Comparison of ENCODE assay signal across 1 cellular context in genomic region chr6:169751242-169752073, GRCh38.
TF ChIP-seq lines count a peak whose summit lies in the region.

TSS of gene DYNLT2 (minus strand) at chr6:169751572. CDS start at chr6:169751458, 114 bp downstream.
TSS of gene ERMARD (plus strand) at chr6:169751622. CDS start at chr6:169751658, 36 bp downstream.

TF ChIP-seq in HepG2, 621 proteins besides CTCF, POLR2A, EP300 and RAD21 (continued from another document and continues in another):
- TF ChIP-seq TRIM22 (IDR thresholded peaks at IDR 0.05): no peak
- peak; percentile 45; the same call in 1 of the 2 replicates for TF ChIP-seq JUN (CRISPR knock-in tag; IDR thresholded peaks at IDR 0.05)
- TF ChIP-seq NR1H2 (CRISPR knock-in tag; IDR thresholded peaks at IDR 0.05; ENCODE audit: borderline replicate concordance, low read depth): peak; percentile 96; the same call in 1 of the 2 replicates
- peak; percentile 94 for TF ChIP-seq ZNF234 (CRISPR knock-in tag; conservative IDR thresholded peaks at IDR 0.05)
- peak; percentile 90 for TF ChIP-seq TAF1 (CRISPR knock-in tag; IDR thresholded peaks at IDR 0.05)
- TF ChIP-seq ZNF343 (CRISPR knock-in tag; IDR thresholded peaks at IDR 0.05): peak; percentile 96
- peak; percentile 98 for TF ChIP-seq NRL (CRISPR knock-in tag; IDR thresholded peaks at IDR 0.05; ENCODE audit: borderline replicate concordance)
- no peak for TF ChIP-seq HDAC6 (IDR thresholded peaks at IDR 0.05; ENCODE audit: low read depth, low read length)
- TF ChIP-seq KDM5A (IDR thresholded peaks at IDR 0.05; ENCODE audit: borderline replicate concordance, low read length): peak; percentile 87
- peak; percentile 97 for TF ChIP-seq ZNF543 (CRISPR knock-in tag; IDR thresholded peaks at IDR 0.05)
- peak; percentile 83 for TF ChIP-seq BRCA1 (CRISPR knock-in tag; IDR thresholded peaks at IDR 0.05)
- TF ChIP-seq ZNF264 (CRISPR knock-in tag; IDR thresholded peaks at IDR 0.05): peak; percentile 87
- TF ChIP-seq SAP130 (CRISPR knock-in tag; IDR thresholded peaks at IDR 0.05; ENCODE audit: low read depth): peak; percentile 99
- TF ChIP-seq HMGXB4 (CRISPR knock-in tag; IDR thresholded peaks at IDR 0.05; ENCODE audit: borderline replicate concordance in 1 of 2, low read depth in 1 of 2): peak; percentile 97 to 99
- peak; percentile 95; the same call in 1 of the 2 replicates for TF ChIP-seq ZNF142 (CRISPR knock-in tag; IDR thresholded peaks at IDR 0.05)
- no peak for TF ChIP-seq ZNF644 (CRISPR knock-in tag; IDR thresholded peaks at IDR 0.05; ENCODE audit: low read depth)
- no peak for TF ChIP-seq ZSCAN22 (CRISPR knock-in tag; IDR thresholded peaks at IDR 0.05)
- no peak for TF ChIP-seq TEAD3 (CRISPR knock-in tag; optimal IDR thresholded peaks at IDR 0.05; ENCODE audit: borderline replicate concordance)
- TF ChIP-seq GLMP (CRISPR knock-in tag; IDR thresholded peaks at IDR 0.05; ENCODE audit: borderline replicate concordance): peak; percentile 94; the same call in 1 of the 2 replicates
- TF ChIP-seq FOXC1 (CRISPR knock-in tag; IDR thresholded peaks at IDR 0.05; ENCODE audit: borderline replicate concordance): peak; percentile 99
- TF ChIP-seq ZBTB38 (CRISPR knock-in tag; IDR thresholded peaks at IDR 0.05): peak; percentile 99
- TF ChIP-seq TRAFD1 (CRISPR knock-in tag; IDR thresholded peaks at IDR 0.05; ENCODE audit: borderline replicate concordance): 0 out of 2 replicates have a peak, but pooled peaks have one; percentile 28
- peak; percentile 97 for TF ChIP-seq PHF21A (CRISPR knock-in tag; IDR thresholded peaks at IDR 0.05)
- peak; percentile 98 for TF ChIP-seq KAT7 (CRISPR knock-in tag; IDR thresholded peaks at IDR 0.05; ENCODE audit: borderline replicate concordance)
- TF ChIP-seq NFYC (CRISPR knock-in tag; IDR thresholded peaks at IDR 0.05): peak; percentile 68
- TF ChIP-seq KLF9 (CRISPR knock-in tag; IDR thresholded peaks at IDR 0.05; ENCODE audit: low read depth): peak; percentile 75; the same call in 1 of the 2 replicates
- TF ChIP-seq ZNF841 (CRISPR knock-in tag; IDR thresholded peaks at IDR 0.05; ENCODE audit: borderline replicate concordance): no peak
- TF ChIP-seq BRD4 (CRISPR knock-in tag; IDR thresholded peaks at IDR 0.05): peak; percentile 88
- TF ChIP-seq NCOR1 (IDR thresholded peaks at IDR 0.05; ENCODE audit: borderline replicate concordance, low read length): peak; percentile 58; the same call in 1 of the 2 replicates
- peak; percentile 18; the same call in 1 of the 2 replicates for TF ChIP-seq ZNF780A (CRISPR knock-in tag; IDR thresholded peaks at IDR 0.05)
- no peak for TF ChIP-seq FOXP1 (IDR thresholded peaks at IDR 0.05)
- TF ChIP-seq FOXP1 (CRISPR knock-in tag; IDR thresholded peaks at IDR 0.05): peak; percentile 63
- TF ChIP-seq MXD4 (CRISPR knock-in tag; IDR thresholded peaks at IDR 0.05): peak; percentile 95
- TF ChIP-seq MEIS2 (CRISPR knock-in tag; IDR thresholded peaks at IDR 0.05): peak; percentile 90
- TF ChIP-seq SMYD3 (CRISPR knock-in tag; IDR thresholded peaks at IDR 0.05): peak; percentile 97
- TF ChIP-seq ZNF687 (CRISPR knock-in tag; IDR thresholded peaks at IDR 0.05): peak; percentile 99
- TF ChIP-seq ZNF383 (CRISPR knock-in tag; IDR thresholded peaks at IDR 0.05; ENCODE audit: borderline replicate concordance): 0 out of 2 replicates have a peak, but pooled peaks have one; percentile 37
- no peak; the same call in 1 of the 2 replicates for TF ChIP-seq HOXD1 (CRISPR knock-in tag; IDR thresholded peaks at IDR 0.05)
- TF ChIP-seq ZNF230 (CRISPR knock-in tag; IDR thresholded peaks at IDR 0.05): peak; percentile 79; the same call in 1 of the 2 replicates
- TF ChIP-seq PHF5A (CRISPR knock-in tag; IDR thresholded peaks at IDR 0.05; ENCODE audit: low read depth, unreplicated experiment): peak; percentile 90
- TF ChIP-seq ARNT (IDR thresholded peaks at IDR 0.05): no peak
- no peak for TF ChIP-seq ZKSCAN5 (CRISPR knock-in tag; IDR thresholded peaks at IDR 0.05)
- peak; percentile 74 for TF ChIP-seq ZNF280B (CRISPR knock-in tag; IDR thresholded peaks at IDR 0.05; ENCODE audit: borderline replicate concordance)
- peak; percentile 97; the same call in 1 of the 2 replicates for TF ChIP-seq ZNF776 (CRISPR knock-in tag; IDR thresholded peaks at IDR 0.05)
- peak; percentile 100 for TF ChIP-seq ZFX (CRISPR knock-in tag; IDR thresholded peaks at IDR 0.05; ENCODE audit: low read depth)
- 0 out of 2 replicates have a peak, but pooled peaks have one; percentile 21 for TF ChIP-seq ATF3 (CRISPR knock-in tag; IDR thresholded peaks at IDR 0.05)
- TF ChIP-seq NFE2 (CRISPR knock-in tag; IDR thresholded peaks at IDR 0.05): no peak
- TF ChIP-seq KDM1A (CRISPR knock-in tag; IDR thresholded peaks at IDR 0.05): no peak; the same call in 1 of the 2 replicates
- TF ChIP-seq ZFP41 (CRISPR knock-in tag; IDR thresholded peaks at IDR 0.05; ENCODE audit: borderline replicate concordance): peak; percentile 67
- TF ChIP-seq MYC (CRISPR knock-in tag; IDR thresholded peaks at IDR 0.05; ENCODE audit: borderline replicate concordance): peak; percentile 97
- peak; percentile 86 for TF ChIP-seq HNRNPK (IDR thresholded peaks at IDR 0.05; ENCODE audit: low read depth, low read length, poor library complexity, severe bottlenecking)
